In genomic region chr9:133274236-133275104, GRCh38 we compare ENCODE assay signal across 12 cellular contexts. TPM values are rescaled to one million over a fixed set of nuclear protein-coding genes. Genes with fewer than 3 reads are reported as not detected.
DNase-seq lines count a peak whose midpoint lies in the region; ATAC-seq and TF ChIP-seq lines count a peak whose summit lies in the region.
"Had no signal": no experiment of that assay in that cellular context is flagged by ENCODE, and none has a peak within 500 bp of the region (broad histone marks: within the 10 kb centered on the region; RNA-seq: fewer than 3 reads in every experiment).

No MANE protein-coding gene starts in this region.

- no peaks in the 10 kb centered on the region for H3K36me3 ChIP-seq in ES-I3 (ENCODE audit: insufficient read depth, low read length)
- H3K36me3 ChIP-seq in colonic mucosa = no peaks in the 10 kb centered on the region
- H3K36me3 ChIP-seq in gastrocnemius medialis = no peaks in the 10 kb centered on the region

- H3K27me3 ChIP-seq in colonic mucosa = no peaks in the 10 kb centered on the region
- peaks cover 21 to 31% (median 21%) of the 10 kb centered on the region in 3 donors for H3K27me3 ChIP-seq in gastrocnemius medialis

- intact Hi-C loops in colonic mucosa (cut with DNase I) (no loop called here), gastrocnemius medialis (cut with DNase I; ENCODE audit: low total_unique reads) (no loop called here)

- in situ Hi-C loops in gastrocnemius medialis (cut with MboI; ENCODE audit: low sequenced_read_pairs in 4 of 4) = no loop called here
- in situ Hi-C loops in GM13976 (cut with MboI; ENCODE audit: low sequenced_read_pairs, unreplicated experiment) = no loop called here

- TF ChIP-seq CTCF in colonic mucosa (IDR thresholded peaks at IDR 0.05) = no peak
- TF ChIP-seq CTCF in gastrocnemius medialis (IDR thresholded peaks at IDR 0.05 in 4 of 5, conservative IDR thresholded peaks at IDR 0.05 in 1 of 5) = no peak
- TF ChIP-seq CTCF in GM13976 (IDR thresholded peaks at IDR 0.05; ENCODE audit: borderline replicate concordance, control extremely low read depth, extremely low read depth, insufficient read depth, missing control alignments) = no peak

- peak overlapping the region; percentile 65 for H3K4me3 ChIP-seq in colonic mucosa
- peak overlapping the region; percentile 21 to 58 (median 51) for H3K4me3 ChIP-seq in gastrocnemius medialis

- no peak for ATAC-seq in gastrocnemius medialis
- ATAC-seq in GM18867 (IDR thresholded peaks at IDR 0.05; ENCODE audit: unreplicated experiment) = no peak
- ATAC-seq: activated CD8-positive, alpha-beta T cell treated with anti-CD3 and anti-CD28 coated beads for 36 hours had no signal

- peak overlapping the region; percentile 96 for H3K27ac ChIP-seq in colonic mucosa
- peak overlapping the region; percentile 31 to 55 (median 51) for H3K27ac ChIP-seq in gastrocnemius medialis

- no peak for TF ChIP-seq POLR2A in gastrocnemius medialis (IDR thresholded peaks at IDR 0.05)

- DNase-seq in colonic mucosa (no peak), left kidney (ENCODE audit: low read depth, low spot score) (peak; percentile 23), gastrocnemius medialis (no peak), GM19240 (ENCODE audit: insufficient read length, low spot score) (no peak), germinal center (ENCODE audit: low spot score) (no peak), GM13976 (ENCODE audit: low spot score) (no peak)
- DNase-seq: activated CD8-positive, alpha-beta T cell treated with anti-CD3 and anti-CD28 coated beads for 36 hours; Caco-2; NCI-H510A treated with DMSO at 0.1 percent for 48 hours; substantia nigra had no signal

- H3K9me3 ChIP-seq in ES-I3 (ENCODE audit: control insufficient read depth, insufficient read depth, low read length) = no peaks in the 10 kb centered on the region; the same call in none of the 2 replicates
- no peaks in the 10 kb centered on the region for H3K9me3 ChIP-seq in colonic mucosa
- H3K9me3 ChIP-seq in gastrocnemius medialis = no peaks in the 10 kb centered on the region

- peaks cover 1% of the 10 kb centered on the region; the same call in 1 of the 2 replicates for H3K4me1 ChIP-seq in ES-I3 (ENCODE audit: insufficient read depth, low read length)
- H3K4me1 ChIP-seq in colonic mucosa = no peaks in the 10 kb centered on the region
- no peaks in the 10 kb centered on the region for H3K4me1 ChIP-seq in gastrocnemius medialis
- H3K4me1 ChIP-seq: Caco-2 had no signal

- H3K9ac ChIP-seq in ES-I3 (ENCODE audit: low read depth, low read length) (peak overlapping the region; percentile 52; the same call in 1 of the 2 replicates), colonic mucosa (ENCODE audit: low read depth in 2 of 2, low read length in 2 of 2) (peak overlapping the region; percentile 89 to 94)

RNA-seq across cellular contexts. Expression of gene ABO, which starts 0.5 kb away (rescaled TPM):
- 10 to 100 TPM; 58.0 to 77.7 TPM for total RNA-seq in colonic mucosa
- 1 to 10 TPM in 1 of 4 donors, under 1 TPM in 2, not detected in 1; 0.24 to 2.4 (median 0.44) TPM for total RNA-seq in gastrocnemius medialis
- total RNA-seq: activated CD8-positive, alpha-beta T cell treated with anti-CD3 and anti-CD28 coated beads for 36 hours; Caco-2 had no signal

Comparison
In these comparisons a context has a peak if more than half of its experiments do, and no peak if none do; other contexts are left out.
1. RNA of gene ABO, which starts 0.5 kb away (total RNA-seq): 58.0 to 77.7 TPM in colonic mucosa; 0.24 to 2.4 TPM in gastrocnemius medialis; every median in the first group is over 10 times any median in the second.